ENCODE assay signal across 21 cellular contexts in the genomic region with DNA sequence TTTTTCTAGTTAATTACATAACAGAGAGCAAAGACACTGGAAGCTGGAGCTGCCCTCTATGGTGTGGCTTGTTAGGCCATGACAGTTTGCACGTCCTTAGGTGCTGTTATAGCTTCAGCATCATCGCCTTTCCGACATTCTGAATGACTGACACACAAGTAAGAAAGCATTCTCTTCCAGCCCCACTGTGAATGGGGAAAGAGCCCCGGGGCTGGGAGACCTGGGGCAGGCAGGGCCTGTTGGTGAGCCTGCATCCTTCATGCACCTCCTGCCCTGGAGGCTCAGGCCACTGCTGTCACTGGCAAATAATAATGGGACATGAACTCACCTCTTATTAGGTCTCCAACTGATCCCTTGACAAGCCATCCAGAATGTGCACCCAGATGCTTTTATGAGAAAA.
"Had no signal": no experiment of that assay in that cellular context is flagged by ENCODE, and none has a peak within 500 bp of the region (broad histone marks: within the 10 kb centered on the region; RNA-seq: fewer than 3 reads in every experiment).

No MANE protein-coding gene starts in this region.

- H3K4me3 ChIP-seq: coronary artery, dorsolateral prefrontal cortex, esophagus squamous epithelium, gastrocnemius medialis, heart right ventricle, left lung, lower lobe of right lung had no signal

- ATAC-seq: gastrocnemius medialis, heart right ventricle, left cardiac atrium, left lung, left ventricle myocardium superior, lower lobe of right lung had no signal

- H3K27ac Mint-ChIP-seq: memory B cell had no signal

- DNase-seq: dermis blood vessel endothelial cell; dorsolateral prefrontal cortex; effector CD4-positive, alpha-beta T cell; effector memory CD4-positive, alpha-beta T cell; esophagus squamous epithelium; foreskin fibroblast; foreskin melanocyte; gastrocnemius medialis; glutamatergic neuron; head of caudate nucleus; heart right ventricle; hippocampal formation; left cardiac atrium; left lung; left ventricle myocardium superior; lower lobe of right lung; mammary epithelial cell; mesendoderm; midbrain had no signal

- H3K9me3 ChIP-seq: esophagus squamous epithelium, gastrocnemius medialis, heart right ventricle, left lung, lower lobe of right lung had no signal

- H3K36me3 Mint-ChIP-seq: memory B cell had no signal

- H3K27me3 ChIP-seq: dorsolateral prefrontal cortex, esophagus squamous epithelium, gastrocnemius medialis, heart right ventricle, left lung had no signal

- H3K9me3 Mint-ChIP-seq: memory B cell had no signal

- H3K4me3 Mint-ChIP-seq: memory B cell had no signal

- H3K36me3 ChIP-seq: esophagus squamous epithelium, gastrocnemius medialis, heart right ventricle, left lung, lower lobe of right lung had no signal

- H3K4me1 ChIP-seq: gastrocnemius medialis had no signal

- H3K27ac ChIP-seq: coronary artery, dorsolateral prefrontal cortex, esophagus squamous epithelium, gastrocnemius medialis, heart right ventricle, left lung, lower lobe of right lung had no signal

- H3K4me1 Mint-ChIP-seq: memory B cell had no signal
